ENCODE assay signal across 1 cellular context in the genomic region with DNA sequence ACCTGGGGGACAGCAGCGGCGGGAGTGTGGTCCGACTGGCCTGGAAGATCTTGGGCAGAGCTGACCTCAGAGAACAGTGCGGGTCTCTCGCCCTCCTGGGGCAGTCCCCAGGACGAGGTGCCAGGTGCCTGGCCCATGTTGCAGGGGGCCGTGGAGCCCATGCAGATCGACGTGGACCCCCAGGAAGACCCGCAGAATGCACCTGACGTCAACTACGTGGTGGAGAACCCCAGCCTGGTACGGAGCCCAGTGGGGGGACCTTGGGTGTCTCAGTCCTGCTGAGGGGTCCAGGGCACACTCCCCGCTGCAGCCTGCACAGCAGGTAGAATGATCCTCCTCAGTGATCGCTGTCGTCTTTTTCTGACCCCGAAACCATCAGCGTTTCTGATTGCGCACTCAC.
TF ChIP-seq lines count a peak whose summit lies in the region.

No MANE protein-coding gene starts in this region.

TF ChIP-seq in IMR-90, 13 proteins besides CTCF, POLR2A, EP300 and RAD21:
- TF ChIP-seq, protein P1, sequence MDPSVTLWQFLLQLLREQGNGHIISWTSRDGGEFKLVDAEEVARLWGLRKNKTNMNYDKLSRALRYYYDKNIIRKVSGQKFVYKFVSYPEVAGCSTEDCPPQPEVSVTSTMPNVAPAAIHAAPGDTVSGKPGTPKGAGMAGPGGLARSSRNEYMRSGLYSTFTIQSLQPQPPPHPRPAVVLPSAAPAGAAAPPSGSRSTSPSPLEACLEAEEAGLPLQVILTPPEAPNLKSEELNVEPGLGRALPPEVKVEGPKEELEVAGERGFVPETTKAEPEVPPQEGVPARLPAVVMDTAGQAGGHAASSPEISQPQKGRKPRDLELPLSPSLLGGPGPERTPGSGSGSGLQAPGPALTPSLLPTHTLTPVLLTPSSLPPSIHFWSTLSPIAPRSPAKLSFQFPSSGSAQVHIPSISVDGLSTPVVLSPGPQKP (IDR thresholded peaks at IDR 0.05; ENCODE audit: borderline replicate concordance, low read depth, low read length) = no peak
- TF ChIP-seq MXI1 (IDR thresholded peaks at IDR 0.05; ENCODE audit: borderline replicate concordance, low read depth, low read length) = no peak
- TF ChIP-seq CHD1 (IDR thresholded peaks at IDR 0.05; ENCODE audit: low read depth, low read length) = no peak
- no peak for TF ChIP-seq MAFK (IDR thresholded peaks at IDR 0.05; ENCODE audit: low read depth, low read length)
- no peak for TF ChIP-seq BHLHE40 (IDR thresholded peaks at IDR 0.05; ENCODE audit: low read depth, low read length)
- no peak for TF ChIP-seq SMC3 (IDR thresholded peaks at IDR 0.05; ENCODE audit: low read depth, low read length)
- TF ChIP-seq NFE2L2 (IDR thresholded peaks at IDR 0.05; ENCODE audit: low read depth, low read length) = no peak
- TF ChIP-seq, protein P2, sequence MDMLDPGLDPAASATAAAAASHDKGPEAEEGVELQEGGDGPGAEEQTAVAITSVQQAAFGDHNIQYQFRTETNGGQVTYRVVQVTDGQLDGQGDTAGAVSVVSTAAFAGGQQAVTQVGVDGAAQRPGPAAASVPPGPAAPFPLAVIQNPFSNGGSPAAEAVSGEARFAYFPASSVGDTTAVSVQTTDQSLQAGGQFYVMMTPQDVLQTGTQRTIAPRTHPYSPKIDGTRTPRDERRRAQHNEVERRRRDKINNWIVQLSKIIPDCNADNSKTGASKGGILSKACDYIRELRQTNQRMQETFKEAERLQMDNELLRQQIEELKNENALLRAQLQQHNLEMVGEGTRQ (IDR thresholded peaks at IDR 0.05; ENCODE audit: low read depth, low read length) = no peak
- no peak for TF ChIP-seq RFX5 (IDR thresholded peaks at IDR 0.05; ENCODE audit: low read depth, low read length)
- no peak for TF ChIP-seq RCOR1 (IDR thresholded peaks at IDR 0.05; ENCODE audit: insufficient replicate concordance, low read length)
- TF ChIP-seq FOS (IDR thresholded peaks at IDR 0.05; ENCODE audit: low read depth, low read length) = no peak
- TF ChIP-seq CEBPB (IDR thresholded peaks at IDR 0.05; ENCODE audit: low read depth, low read length) = no peak
- no peak for TF ChIP-seq MAZ (IDR thresholded peaks at IDR 0.05; ENCODE audit: borderline replicate concordance, low read depth, low read length)
